Comparison of ENCODE assay signal across 11 cellular contexts in genomic region chr9:118222375-118222774, GRCh38.
DNase-seq lines count a peak whose midpoint lies in the region.
"Had no signal": no experiment of that assay in that cellular context is flagged by ENCODE, and none has a peak within 500 bp of the region (broad histone marks: within the 10 kb centered on the region; RNA-seq: fewer than 3 reads in every experiment).

No MANE protein-coding gene starts in this region.

- H3K36me3 ChIP-seq in H7 (replicated peaks; ENCODE audit: control insufficient read depth, insufficient read depth, low read length) = no peaks in the 10 kb centered on the region
- H3K36me3 ChIP-seq: Peyer's patch had no signal

- intact Hi-C loops in head of caudate nucleus (cut with DNase I) = no loop called here

- H3K4me1 Mint-ChIP-seq in activated T-cell treated with anti-CD3 and anti-CD28 coated beads, Interleukin-2, amount 50 U/mL, for 24 hours (ENCODE audit: low read depth) = no peaks in the 10 kb centered on the region
- H3K4me1 Mint-ChIP-seq: memory B cell had no signal

- H3K27me3 Mint-ChIP-seq in activated T-cell treated with anti-CD3 and anti-CD28 coated beads, Interleukin-2, amount 50 U/mL, for 24 hours = no peaks in the 10 kb centered on the region
- H3K27me3 Mint-ChIP-seq: dendritic cell treated with granulocyte-macrophage colony-stimulating factor and Interleukin-4, amounts not matched to agents 40 ng/mL and 50 ng/mL, for 4 days had no signal

- peaks cover 4% of the 10 kb centered on the region for H3K9me3 Mint-ChIP-seq in activated T-cell treated with anti-CD3 and anti-CD28 coated beads, Interleukin-2, amount 50 U/mL, for 24 hours
- H3K9me3 Mint-ChIP-seq: dendritic cell treated with granulocyte-macrophage colony-stimulating factor and Interleukin-4, amounts not matched to agents 40 ng/mL and 50 ng/mL, for 4 days; memory B cell had no signal

- no peak overlapping the region for H3K4me3 ChIP-seq in H7 (ENCODE audit: insufficient read depth, low read depth, low read length)
- H3K4me3 ChIP-seq: Peyer's patch had no signal

- no peaks in the 10 kb centered on the region for H3K36me3 Mint-ChIP-seq in activated T-cell treated with anti-CD3 and anti-CD28 coated beads, Interleukin-2, amount 50 U/mL, for 24 hours (ENCODE audit: low read depth)
- H3K36me3 Mint-ChIP-seq: memory B cell had no signal

- H3K27ac Mint-ChIP-seq in activated T-cell treated with anti-CD3 and anti-CD28 coated beads, Interleukin-2, amount 50 U/mL, for 24 hours = no peak overlapping the region
- H3K27ac Mint-ChIP-seq: dendritic cell treated with granulocyte-macrophage colony-stimulating factor and Interleukin-4, amounts not matched to agents 40 ng/mL and 50 ng/mL, for 4 days; memory B cell had no signal

- no peak overlapping the region for H3K4me3 Mint-ChIP-seq in activated T-cell treated with anti-CD3 and anti-CD28 coated beads, Interleukin-2, amount 50 U/mL, for 24 hours
- H3K4me3 Mint-ChIP-seq: dendritic cell treated with granulocyte-macrophage colony-stimulating factor and Interleukin-4, amounts not matched to agents 40 ng/mL and 50 ng/mL, for 4 days; memory B cell had no signal

- peak; percentile 4 for DNase-seq in H7
- DNase-seq in NCI-H2171 treated with DMSO at 0.1 percent for 48 hours (lab: John Stamatoyannopoulos, UW) = peak; percentile 89
- peak in 35 of 42 donors; percentile 2 to 66 (median 23) for DNase-seq in head of caudate nucleus
- peak; percentile 67 for DNase-seq in renal cortical epithelial cell (ENCODE audit: low read depth)
- no peak for DNase-seq in cerebellar nuclear complex (lab: John Stamatoyannopoulos, UW)
- DNase-seq in NCI-H2107 treated with DMSO at 0.1 percent for 48 hours (lab: John Stamatoyannopoulos, UW; ENCODE audit: unreplicated experiment) = no peak
- DNase-seq in activated T-cell treated with anti-CD3 and anti-CD28 coated beads, Interleukin-2, amount 50 U/mL, for 24 hours = no peak
- DNase-seq: NCI-H2029 treated with DMSO at 0.1 percent for 48 hours, Peyer's patch had no signal

- H3K27me3 ChIP-seq in H7 (ENCODE audit: control insufficient read depth, insufficient read depth, low read length) = no peaks in the 10 kb centered on the region
- H3K27me3 ChIP-seq: Peyer's patch had no signal

Comparison
In these comparisons a context has a peak if more than half of its experiments do, and no peak if none do; other contexts are left out.
1. DNase-seq: peak in H7 (single experiment), NCI-H2171 treated with DMSO at 0.1 percent for 48 hours (single experiment), head of caudate nucleus (35 of 42) and renal cortical epithelial cell (single experiment); none in cerebellar nuclear complex (0 of 2), NCI-H2107 treated with DMSO at 0.1 percent for 48 hours (single experiment) and activated T-cell treated with anti-CD3 and anti-CD28 coated beads, Interleukin-2, amount 50 U/mL, for 24 hours (single experiment).